ENCODE assay signal across 19 cellular contexts in genomic region chr11:85774256-85775097, GRCh38. TPM values are rescaled to one million over a fixed set of nuclear protein-coding genes. Genes with fewer than 3 reads are reported as not detected.
DNase-seq lines count a peak whose midpoint lies in the region; ATAC-seq and TF ChIP-seq lines count a peak whose summit lies in the region.
"Had no signal": no experiment of that assay in that cellular context is flagged by ENCODE, and none has a peak within 500 bp of the region (broad histone marks: within the 10 kb centered on the region; RNA-seq: fewer than 3 reads in every experiment).

No MANE protein-coding gene starts in this region.

- DNase-seq in activated T-cell treated with anti-CD3 and anti-CD28 coated beads, Interleukin-2, amount 50 U/mL, for 72 hours: no peak
- no peak for DNase-seq in activated T-cell treated with anti-CD3 and anti-CD28 coated beads, Interleukin-2, amount 50 U/mL, for 1 hour
- no peak for DNase-seq in activated CD8-positive, alpha-beta T cell treated with anti-CD3 and anti-CD28 coated beads for 36 hours
- no peak for DNase-seq in naive thymus-derived CD8-positive, alpha-beta T cell
- no peak for DNase-seq in right atrium auricular region (ENCODE audit: low spot score)
- DNase-seq in hippocampal formation (lab: John Stamatoyannopoulos, UW): no peak
- DNase-seq: COR-L47; mammary epithelial cell; NCI-H1436; NCI-H2227 treated with DMSO at 0.1 percent for 48 hours; NK-92 treated with Interleukin-12 subunit alpha and Interleukin-12 subunit beta, amount 100 ng/mL, for 24 hours; retina had no signal

- POLR2A ChIA-PET in activated CD8-positive, alpha-beta T cell treated with anti-CD3 and anti-CD28 coated beads for 36 hours (lab: Charles Lee): interaction anchor here (0.9 kb wide), 1 partner anchor 21 kb away, joined by 3 read pairs; no protein-coding TSS in a partner anchor
- POLR2A ChIA-PET in naive thymus-derived CD8-positive, alpha-beta T cell (lab: Charles Lee): interaction anchor here (0.6 to 1.7 kb wide), 3 partner anchors 20 to 23 kb away, joined by 3 to 7 read pairs (median 5); no protein-coding TSS in a partner anchor

- H3K4me3 ChIP-seq in right atrium auricular region: no peak overlapping the region
- H3K4me3 ChIP-seq: gastroesophageal sphincter, HAP-1, neural progenitor cell had no signal

- H3K27me3 Mint-ChIP-seq in activated T-cell treated with anti-CD3 and anti-CD28 coated beads, Interleukin-2, amount 50 U/mL, for 72 hours (ENCODE audit: low read depth): no peaks in the 10 kb centered on the region
- H3K27me3 Mint-ChIP-seq in activated CD8-positive, alpha-beta T cell treated with anti-CD3 and anti-CD28 coated beads for 36 hours: no peaks in the 10 kb centered on the region
- no peaks in the 10 kb centered on the region for H3K27me3 Mint-ChIP-seq in naive thymus-derived CD8-positive, alpha-beta T cell

- no peak for TF ChIP-seq CTCF in activated CD8-positive, alpha-beta T cell treated with anti-CD3 and anti-CD28 coated beads for 36 hours (IDR thresholded peaks at IDR 0.05)
- TF ChIP-seq CTCF in right atrium auricular region (IDR thresholded peaks at IDR 0.05): no peak

- peaks cover 2 to 9% of the 10 kb centered on the region in 2 donors for H3K36me3 Mint-ChIP-seq in activated T-cell treated with anti-CD3 and anti-CD28 coated beads, Interleukin-2, amount 50 U/mL, for 72 hours (ENCODE audit: insufficient read depth in 2 of 2)
- peaks cover 9% of the 10 kb centered on the region for H3K36me3 Mint-ChIP-seq in activated CD8-positive, alpha-beta T cell treated with anti-CD3 and anti-CD28 coated beads for 36 hours (ENCODE audit: low read depth)
- H3K36me3 Mint-ChIP-seq in naive thymus-derived CD8-positive, alpha-beta T cell: peaks cover 0 to 11% (median 0%) of the 10 kb centered on the region in 3 donors
- H3K36me3 Mint-ChIP-seq: neural progenitor cell had no signal

- H3K27me3 ChIP-seq in right atrium auricular region: no peaks in the 10 kb centered on the region
- H3K27me3 ChIP-seq: gastroesophageal sphincter, neural progenitor cell had no signal

- peak overlapping the region in 1 of 2 donors; percentile 67 for H3K4me3 Mint-ChIP-seq in activated T-cell treated with anti-CD3 and anti-CD28 coated beads, Interleukin-2, amount 50 U/mL, for 72 hours
- no peak overlapping the region for H3K4me3 Mint-ChIP-seq in activated CD8-positive, alpha-beta T cell treated with anti-CD3 and anti-CD28 coated beads for 36 hours
- peak overlapping the region in 8 of 10 donors; percentile 15 to 62 (median 34) for H3K4me3 Mint-ChIP-seq in naive thymus-derived CD8-positive, alpha-beta T cell
- H3K4me3 Mint-ChIP-seq: neural progenitor cell had no signal

- peaks cover 48% of the 10 kb centered on the region for H3K4me1 Mint-ChIP-seq in activated T-cell treated with anti-CD3 and anti-CD28 coated beads, Interleukin-2, amount 50 U/mL, for 72 hours (ENCODE audit: low read depth)
- peaks cover 36% of the 10 kb centered on the region for H3K4me1 Mint-ChIP-seq in activated CD8-positive, alpha-beta T cell treated with anti-CD3 and anti-CD28 coated beads for 36 hours (ENCODE audit: low read depth)
- H3K4me1 Mint-ChIP-seq in naive thymus-derived CD8-positive, alpha-beta T cell: peaks cover 20 to 38% (median 25%) of the 10 kb centered on the region in 4 donors
- H3K4me1 Mint-ChIP-seq: neural progenitor cell had no signal

- CTCF ChIA-PET in activated CD8-positive, alpha-beta T cell treated with anti-CD3 and anti-CD28 coated beads for 36 hours (lab: Charles Lee): interaction anchor here (0.9 to 1.9 kb wide), 2 partner anchors 11 to 12 kb away, joined by 3 to 4 read pairs; no protein-coding TSS in a partner anchor

- intact Hi-C loops in activated CD8-positive, alpha-beta T cell treated with anti-CD3 and anti-CD28 coated beads for 36 hours (cut with micrococcal nuclease): no loop called here

- H3K27ac Mint-ChIP-seq in activated T-cell treated with anti-CD3 and anti-CD28 coated beads, Interleukin-2, amount 50 U/mL, for 72 hours: no peak overlapping the region
- H3K27ac Mint-ChIP-seq in activated CD8-positive, alpha-beta T cell treated with anti-CD3 and anti-CD28 coated beads for 36 hours: no peak overlapping the region
- peak overlapping the region in 8 of 10 donors; percentile 13 to 82 (median 62) for H3K27ac Mint-ChIP-seq in naive thymus-derived CD8-positive, alpha-beta T cell
- H3K27ac Mint-ChIP-seq: neural progenitor cell had no signal

- H3K9me3 Mint-ChIP-seq in activated T-cell treated with anti-CD3 and anti-CD28 coated beads, Interleukin-2, amount 50 U/mL, for 72 hours: peaks cover 0 to 4% of the 10 kb centered on the region in 2 donors
- peaks cover 4% of the 10 kb centered on the region for H3K9me3 Mint-ChIP-seq in activated CD8-positive, alpha-beta T cell treated with anti-CD3 and anti-CD28 coated beads for 36 hours
- H3K9me3 Mint-ChIP-seq in naive thymus-derived CD8-positive, alpha-beta T cell: peaks cover 0 to 5% (median 0%) of the 10 kb centered on the region in 9 donors

- H3K4me1 ChIP-seq in right atrium auricular region: no peaks in the 10 kb centered on the region

- H3K36me3 ChIP-seq in right atrium auricular region: no peaks in the 10 kb centered on the region
- H3K36me3 ChIP-seq: gastroesophageal sphincter, HAP-1, neural progenitor cell had no signal

- peaks cover 0 to under 1% of the 10 kb centered on the region in 2 donors for H3K9me3 ChIP-seq in right atrium auricular region
- H3K9me3 ChIP-seq: HAP-1 had no signal

- ATAC-seq in activated T-cell treated with anti-CD3 and anti-CD28 coated beads, Interleukin-2, amount 50 U/mL, for 72 hours (replicated peaks in 1 of 2): peak; percentile 69 to 78
- ATAC-seq in GM19324 (IDR thresholded peaks at IDR 0.05; ENCODE audit: low FRiP score, unreplicated experiment) (peak; percentile 70), HG03196 (IDR thresholded peaks at IDR 0.05; ENCODE audit: unreplicated experiment) (no peak)
- peak; percentile 37 for ATAC-seq in activated CD8-positive, alpha-beta T cell treated with anti-CD3 and anti-CD28 coated beads for 36 hours
- ATAC-seq in naive thymus-derived CD8-positive, alpha-beta T cell: peak; percentile 30 to 32
- ATAC-seq: activated CD4-positive, CD25-positive, alpha-beta regulatory T cell treated with anti-CD3 and anti-CD28 coated beads, Interleukin-2, amount 50 U/mL, for 24 hours; gastroesophageal sphincter; Right ventricle myocardium inferior had no signal

- peak overlapping the region in 1 of 2 donors; percentile 16 for H3K27ac ChIP-seq in right atrium auricular region
- H3K27ac ChIP-seq: gastroesophageal sphincter, neural progenitor cell had no signal

RNA-seq across cellular contexts. Expression of gene SYTL2, which starts 36.5 kb away (rescaled TPM):
- total RNA-seq in activated T-cell treated with anti-CD3 and anti-CD28 coated beads, Interleukin-2, amount 50 U/mL, for 72 hours: 10 to 100 TPM; 34.4 to 40.1 TPM
- total RNA-seq in activated CD8-positive, alpha-beta T cell treated with anti-CD3 and anti-CD28 coated beads for 36 hours: 10 to 100 TPM in 1 of 2 experiments, 1 to 10 TPM in 1; 9.5 to 11.2 TPM
- 10 to 100 TPM; 26.0 to 32.7 TPM for total RNA-seq in naive thymus-derived CD8-positive, alpha-beta T cell
- polyA plus RNA-seq in naive thymus-derived CD8-positive, alpha-beta T cell: 10 to 100 TPM; 11.8 to 27.9 (median 18.0) TPM
- total RNA-seq in right atrium auricular region: 10 to 100 TPM in 1 of 2 donors, 1 to 10 TPM in 1; 5.0 to 12.1 TPM

Comparison
In these comparisons a context has a peak if more than half of its experiments do, and no peak if none do; other contexts are left out.
1. H3K27ac Mint-ChIP-seq: peak in naive thymus-derived CD8-positive, alpha-beta T cell (8 of 10); none in activated T-cell treated with anti-CD3 and anti-CD28 coated beads, Interleukin-2, amount 50 U/mL, for 72 hours (single experiment) and activated CD8-positive, alpha-beta T cell treated with anti-CD3 and anti-CD28 coated beads for 36 hours (single experiment).